Comparison of ENCODE assay signal across 9 cellular contexts in genomic region chr5:127442085-127442484, GRCh38.
A peak's percentile ranks its signal among the peaks of the same experiment; 100 is the strongest.
DNase-seq lines count a peak whose midpoint lies in the region; ATAC-seq and TF ChIP-seq lines count a peak whose summit lies in the region.
"Had no signal": no experiment of that assay in that cellular context is flagged by ENCODE, and none has a peak within 500 bp of the region (broad histone marks: within the 10 kb centered on the region; RNA-seq: fewer than 3 reads in every experiment).

No MANE protein-coding gene starts in this region.

- no peak overlapping the region for H3K9ac ChIP-seq in MM.1S (ENCODE audit: low read length)

- peaks cover 8% of the 10 kb centered on the region for H3K4me1 ChIP-seq in MM.1S (ENCODE audit: low read length)

- intact Hi-C loops in MCF 10A (cut with micrococcal nuclease), result loop anchor here (1.0 to 5.0 kb wide), 4 partner anchors 128 to 765 kb away; partner anchors contain the start of gene MEGF10

- H3K9me2 ChIP-seq in MM.1S (replicated peaks; ENCODE audit: insufficient read depth, low read length), result no peaks in the 10 kb centered on the region

- no peak for ATAC-seq in GM18868 (IDR thresholded peaks at IDR 0.05; ENCODE audit: unreplicated experiment)

- peaks cover 12% of the 10 kb centered on the region for H3K27me3 Mint-ChIP-seq in MCF 10A (ENCODE audit: insufficient read depth, unreplicated experiment)

- H3K79me2 ChIP-seq in MM.1S (ENCODE audit: low read length), result no peaks in the 10 kb centered on the region

- POLR2A ChIA-PET in MCF 10A (lab: Yijun Ruan, JAX), result no interaction called here

- CTCF ChIA-PET in MCF 10A (lab: Yijun Ruan, JAX), result interaction anchor here (0.9 to 2.7 kb wide), 9 partner anchors 9 to 663 kb away, joined by 3 to 10 read pairs (median 4); no protein-coding TSS in a partner anchor

- no peak overlapping the region for H3K27ac Mint-ChIP-seq in MCF 10A (ENCODE audit: low read depth, unreplicated experiment)

- no peak overlapping the region for H2AFZ ChIP-seq in MM.1S (ENCODE audit: low read length)

- no peak overlapping the region for H3K4me2 ChIP-seq in MM.1S (ENCODE audit: low read depth, low read length)

- H3K36me3 ChIP-seq in MM.1S (replicated peaks; ENCODE audit: insufficient read depth, low read length), result no peaks in the 10 kb centered on the region

- DNase-seq in GM03348 (ENCODE audit: low spot score) (peak; percentile 40), MM.1S (peak; percentile 18), MCF 10A (ENCODE audit: unreplicated experiment) (peak; percentile 43), myocyte (ENCODE audit: low read depth) (peak; percentile 48), OCI-M2 (lab: John Stamatoyannopoulos, UW; ENCODE audit: unreplicated experiment) (no peak), NCI-H2081 treated with DMSO at 0.1 percent for 48 hours (lab: John Stamatoyannopoulos, UW) (no peak), H4 (ENCODE audit: low spot score) (no peak)
- DNase-seq: KG1 had no signal

- no peaks in the 10 kb centered on the region for H3K9me3 ChIP-seq in MM.1S (replicated peaks; ENCODE audit: insufficient read depth, low read length)

- no peak overlapping the region for H3K27ac ChIP-seq in MM.1S (ENCODE audit: low read length)

- H3K36me3 Mint-ChIP-seq in MCF 10A (ENCODE audit: insufficient read depth, unreplicated experiment), result peaks cover 6% of the 10 kb centered on the region

- BruUV-seq in MCF 10A (replicated peaks; lab: Mats Ljungman, UMichigan), result no TSS peak

- TF ChIP-seq CTCF in MM.1S (IDR thresholded peaks at IDR 0.05; ENCODE audit: low read length), result peak; percentile 35; the same call in 1 of the 2 replicates
- TF ChIP-seq CTCF in MCF 10A (IDR thresholded peaks at IDR 0.05; ENCODE audit: unreplicated experiment), result peak; percentile 55

- no peaks in the 10 kb centered on the region for H3K27me3 ChIP-seq in MM.1S (replicated peaks; ENCODE audit: insufficient read depth, low read length)

- H3K4me1 Mint-ChIP-seq in MCF 10A (ENCODE audit: insufficient read depth, unreplicated experiment), result no peaks in the 10 kb centered on the region

- no peak overlapping the region for H3K4me3 Mint-ChIP-seq in MCF 10A (ENCODE audit: unreplicated experiment)

- no peaks in the 10 kb centered on the region for H3F3A ChIP-seq in MM.1S (ENCODE audit: insufficient read depth, low read length)

- no peak overlapping the region for H3K4me3 ChIP-seq in MM.1S (ENCODE audit: low read length)

- no peaks in the 10 kb centered on the region for H4K20me1 ChIP-seq in MM.1S (ENCODE audit: insufficient read depth, low read length)

- no peaks in the 10 kb centered on the region for H3K9me3 Mint-ChIP-seq in MCF 10A (ENCODE audit: unreplicated experiment)

Comparison
In these comparisons a context has a peak if more than half of its experiments do, and no peak if none do; other contexts are left out.
1. DNase-seq: peak in GM03348 (single experiment), MM.1S (single experiment), MCF 10A (single experiment) and myocyte (single experiment); none in OCI-M2 (single experiment), NCI-H2081 treated with DMSO at 0.1 percent for 48 hours (single experiment) and H4 (single experiment).